Comparison of ENCODE assay signal across 8 cellular contexts in genomic region chr1:6962956-6963915, GRCh38.
A peak's percentile ranks its signal among the peaks of the same experiment; 100 is the strongest.
DNase-seq lines count a peak whose midpoint lies in the region; ATAC-seq and FAIRE-seq lines count a peak whose summit lies in the region.

No MANE protein-coding gene starts in this region.

- no peaks in the 10 kb centered on the region for H3K4me1 ChIP-seq in small intestine (ENCODE audit: control insufficient read depth in 2 of 2, insufficient read depth in 1 of 2, low read depth in 1 of 2, low read length in 1 of 2)

- DNase-seq in CMK (ENCODE audit: low read depth) (peak; percentile 87), NCI-H2171 (lab: John Stamatoyannopoulos, UW) (peak; percentile 77), Right ventricle myocardium superior (peak; percentile 59), small intestine (peak; percentile 66), midbrain (lab: John Stamatoyannopoulos, UW) (no peak), epidermal melanocyte (ENCODE audit: insufficient read length, low spot score) (no peak)
- peak; percentile 48 to 65 (median 59) for DNase-seq in activated CD8-positive, alpha-beta memory T cell treated with anti-CD3 and anti-CD28 coated beads for 48 hours (ENCODE audit: low read depth in 2 of 3, low spot score in 2 of 3)

- no peaks in the 10 kb centered on the region for H3K9me3 ChIP-seq in small intestine (ENCODE audit: control insufficient read depth, low read depth)

- peak overlapping the region in 1 of 2 donors; percentile 15 for H3K27ac ChIP-seq in small intestine (ENCODE audit: low read depth in 1 of 2, low read length in 1 of 2)

- ATAC-seq in Right ventricle myocardium superior (ENCODE audit: poor library complexity) (peak; percentile 22), HG02571 (IDR thresholded peaks at IDR 0.05; ENCODE audit: unreplicated experiment) (no peak)

- H3K36me3 ChIP-seq in small intestine (ENCODE audit: control insufficient read depth in 2 of 2, insufficient read depth in 2 of 2, low read length in 2 of 2): no peaks in the 10 kb centered on the region

- FAIRE-seq in small intestine (lab: Jason Lieb, UNC): no peak

- 3 to 10% (median 8%) methylated on average over 41 to 42 of the region's 42 CpGs for WGBS in small intestine, 3 donors

- peak overlapping the region in 1 of 2 donors; percentile 9 for H3K4me3 ChIP-seq in small intestine (ENCODE audit: low read depth in 1 of 2, low read length in 2 of 2)

- intact Hi-C loops in Right ventricle myocardium superior (cut with DNase I): no loop called here

- H3K27me3 ChIP-seq in small intestine (ENCODE audit: control insufficient read depth in 2 of 2, insufficient read depth in 2 of 2, low read length in 2 of 2): peaks cover 0 to 4% of the 10 kb centered on the region in 2 donors

Comparison
In these comparisons a context has a peak if more than half of its experiments do, and no peak if none do; other contexts are left out.
1. DNase-seq: peak in CMK (single experiment), NCI-H2171 (single experiment), activated CD8-positive, alpha-beta memory T cell treated with anti-CD3 and anti-CD28 coated beads for 48 hours (3 of 3), Right ventricle myocardium superior (single experiment) and small intestine (single experiment); none in midbrain (single experiment) and epidermal melanocyte (single experiment).